8 cellular contexts compared by ENCODE assay signal in genomic region chr6:33634203-33634727, GRCh38. TPM values are rescaled to one million over a fixed set of nuclear protein-coding genes. Genes with fewer than 3 reads are reported as not detected.
A peak's percentile ranks its signal among the peaks of the same experiment; 100 is the strongest.
DNase-seq lines count a peak whose midpoint lies in the region; ATAC-seq and TF ChIP-seq lines count a peak whose summit lies in the region.

No MANE protein-coding gene starts in this region.

- H3K9me3 Mint-ChIP-seq in IgD-negative memory B cell, result no peaks in the 10 kb centered on the region

- peak overlapping the region; percentile 52 to 91 (median 79) for H3K4me3 Mint-ChIP-seq in IgD-negative memory B cell

- DNase-seq in A673 (ENCODE audit: low spot score) (no peak), brain microvascular endothelial cell (no peak), lung (ENCODE audit: low spot score) (peak; percentile 63), cortex of kidney (lab: John Stamatoyannopoulos, UW) (no peak), foreskin keratinocyte (no peak), inferior parietal cortex (ENCODE audit: extremely low spot score) (no peak)
- DNase-seq in effector CD4-positive, alpha-beta T cell, result no peak

- ATAC-seq in lung (ENCODE audit: insufficient read depth, low FRiP score), result peak; percentile 58
- no peak for ATAC-seq in foreskin keratinocyte

- POLR2A ChIA-PET in A673 (lab: Charles Lee; ENCODE audit: low non-redundant PET), result interaction anchor here (0.6 kb wide), 1 partner anchor 173 kb away, joined by 3 read pairs; no protein-coding TSS in a partner anchor

- H3K4me3 ChIP-seq in A673 (ENCODE audit: low read depth, low read length, poor library complexity, severe bottlenecking), result peak overlapping the region; percentile 47
- peak overlapping the region; percentile 57 for H3K4me3 ChIP-seq in brain microvascular endothelial cell (ENCODE audit: low read depth, low read length)
- H3K4me3 ChIP-seq in lung, result peak overlapping the region; percentile 5

- TF ChIP-seq CTCF in A673 (conservative IDR thresholded peaks at IDR 0.05; ENCODE audit: low read depth, low read length) (no peak), brain microvascular endothelial cell (IDR thresholded peaks at IDR 0.05; ENCODE audit: low read depth, low read length, missing control alignments) (no peak), lung (IDR thresholded peaks at IDR 0.05; ENCODE audit: control extremely low read depth, extremely low read depth) (no peak), foreskin keratinocyte (conservative IDR thresholded peaks at IDR 0.05) (no peak)

- H3K4me1 Mint-ChIP-seq in IgD-negative memory B cell, result peaks cover 36 to 39% (median 37%) of the 10 kb centered on the region in 3 donors

- WGBS in lung, 2 donors, result 12 to 15% methylated on average over 13 of the region's 13 CpGs

- peaks cover 7% of the 10 kb centered on the region for H3K36me3 Mint-ChIP-seq in IgD-negative memory B cell

- H3K36me3 ChIP-seq in A673 (ENCODE audit: insufficient read depth, low read length, poor library complexity, severe bottlenecking) (no peaks in the 10 kb centered on the region), brain microvascular endothelial cell (replicated peaks) (no peaks in the 10 kb centered on the region), lung (ENCODE audit: control insufficient read depth in 2 of 2, insufficient read depth in 2 of 2, low read length in 2 of 2) (peaks cover 0 to 1% of the 10 kb centered on the region in 2 donors)

- H3K27me3 Mint-ChIP-seq in IgD-negative memory B cell, result peaks cover 1% of the 10 kb centered on the region

- BruUV-seq in A673 (replicated peaks; lab: Mats Ljungman, UMichigan), result no TSS peak

- no peak overlapping the region for H3K27ac ChIP-seq in A673 (ENCODE audit: low read depth, low read length, poor library complexity, severe bottlenecking)
- H3K27ac ChIP-seq in brain microvascular endothelial cell, result no peak overlapping the region
- H3K27ac ChIP-seq in lung (ENCODE audit: low read depth in 1 of 2, low read length in 1 of 2), result peak overlapping the region in 1 of 2 donors; percentile 35
- H3K27ac ChIP-seq in foreskin keratinocyte, result no peak overlapping the region

- CTCF ChIA-PET in A673 (lab: Charles Lee), result no interaction called here

- H3K4me1 ChIP-seq in A673 (ENCODE audit: insufficient read depth, low read length, poor library complexity, severe bottlenecking) (peaks cover 19% of the 10 kb centered on the region), lung (ENCODE audit: control insufficient read depth in 2 of 2, insufficient read depth in 2 of 2, low read length in 2 of 2) (peaks cover 0 to 23% of the 10 kb centered on the region in 2 donors), foreskin keratinocyte (peaks cover 23% of the 10 kb centered on the region)

- no peaks in the 10 kb centered on the region for H3K27me3 ChIP-seq in A673 (replicated peaks; ENCODE audit: insufficient read depth, low read depth, low read length, poor library complexity)
- H3K27me3 ChIP-seq in brain microvascular endothelial cell (replicated peaks), result no peaks in the 10 kb centered on the region
- H3K27me3 ChIP-seq in lung (ENCODE audit: control insufficient read depth, insufficient read depth), result no peaks in the 10 kb centered on the region
- no peaks in the 10 kb centered on the region for H3K27me3 ChIP-seq in foreskin keratinocyte

- peak overlapping the region; percentile 11 to 90 (median 44) for H3K27ac Mint-ChIP-seq in IgD-negative memory B cell

- H3K9me3 ChIP-seq in A673 (ENCODE audit: low read depth, low read length, poor library complexity, severe bottlenecking) (no peaks in the 10 kb centered on the region), lung (ENCODE audit: control insufficient read depth in 2 of 2, insufficient read depth in 1 of 2, low read length in 1 of 2) (no peaks in the 10 kb centered on the region)

- in situ Hi-C loops in brain microvascular endothelial cell (cut with HindIII; ENCODE audit: low pct_ligation_motif_present, low sequenced_read_pairs), result no loop called here

- intact Hi-C loops in A673 (cut with micrococcal nuclease; ENCODE audit: unreplicated experiment), result loop anchor here (5.0 kb wide), 1 partner anchor 47 kb away; no protein-coding TSS in a partner anchor

RNA-seq across cellular contexts. Expression of gene ITPR3, which starts 13.1 kb away (rescaled TPM):
- total RNA-seq in A673 (2021) (27.8 and 27.9 TPM in 2 replicates), lung (10 to 100 TPM; 39.7 to 89.5 TPM), foreskin keratinocyte (76.5 and 82.0 TPM in 2 replicates)
- polyA plus RNA-seq in IgD-negative memory B cell (6.7 TPM), lung (10 to 100 TPM; 36.7 to 49.1 TPM), foreskin keratinocyte (23.4 and 26.1 TPM in 2 replicates)

RNA-seq across cellular contexts. Expression of gene BAK1, which starts 54.2 kb away (rescaled TPM):
- total RNA-seq in A673 (2021) (26.4 and 27.1 TPM in 2 replicates), lung (10 to 100 TPM in 1 of 2 donors, 1 to 10 TPM in 1; 7.4 to 23.2 TPM), foreskin keratinocyte (77.0 and 82.9 TPM in 2 replicates)
- polyA plus RNA-seq in IgD-negative memory B cell (40.6 TPM), lung (10 to 100 TPM; 14.6 to 25.6 TPM), foreskin keratinocyte (92.0 and 93.8 TPM in 2 replicates)

Comparison
In these comparisons a context has a peak if more than half of its experiments do, and no peak if none do; other contexts are left out.
1. H3K4me3 ChIP-seq: peak in every context shown above with its lines; median percentile 57 in brain microvascular endothelial cell; 47 in A673; 5 in lung.